1 cellular context compared by ENCODE assay signal in the genomic region with DNA sequence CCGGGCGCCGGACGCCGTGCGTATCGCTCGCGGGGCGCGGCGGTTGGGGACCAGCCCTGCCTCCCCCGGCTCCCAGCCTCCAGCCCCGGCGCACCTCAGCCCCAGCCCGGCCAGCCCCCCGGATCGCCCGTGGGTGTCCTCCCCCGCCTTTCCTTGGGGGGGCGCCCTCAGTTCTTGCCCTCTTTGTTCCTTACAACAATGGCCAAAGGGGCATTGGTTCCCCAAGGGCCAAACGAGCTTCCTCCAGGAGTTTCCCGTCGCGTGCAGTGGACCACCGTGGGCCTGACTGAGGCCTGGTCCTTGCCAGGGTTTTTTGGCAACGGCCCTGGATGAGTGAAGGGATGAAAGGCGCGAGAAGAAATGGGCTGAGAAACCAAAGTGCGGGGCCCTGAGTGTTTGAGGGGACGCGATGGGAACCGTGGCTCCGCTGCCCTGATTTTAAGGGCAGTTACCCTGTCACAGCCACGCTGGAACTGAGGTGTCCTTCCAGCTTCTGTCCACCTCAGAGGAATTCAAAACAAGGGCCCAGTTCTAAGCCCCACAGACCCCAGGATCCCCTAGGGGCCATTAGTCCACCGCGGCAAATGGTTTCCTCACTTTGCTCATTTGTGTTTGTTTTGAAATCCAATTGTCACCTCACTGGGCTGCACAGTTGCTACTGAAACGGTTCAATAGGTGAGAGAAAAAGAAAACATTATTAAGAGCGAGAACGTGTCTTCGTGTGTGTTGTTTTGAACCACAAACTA.
TF ChIP-seq lines count a peak whose summit lies in the region.

No MANE protein-coding gene starts in this region.

TF ChIP-seq in HEK293, 187 proteins besides CTCF, POLR2A, EP300 and RAD21 (continued from another document):
- TF ChIP-seq ZNF157 (tag by site-specific recombination; IDR thresholded peaks at IDR 0.05) = no peak
- peak; percentile 49 for TF ChIP-seq SP7 (tag by site-specific recombination; IDR thresholded peaks at IDR 0.05)
- TF ChIP-seq ZNF510 (tag by site-specific recombination; IDR thresholded peaks at IDR 0.05; ENCODE audit: insufficient replicate concordance) = no peak
